In genomic region chr6:155374681-155375080, GRCh38 we compare ENCODE assay signal across 28 cellular contexts.
"Had no signal": no experiment of that assay in that cellular context is flagged by ENCODE, and none has a peak within 500 bp of the region (broad histone marks: within the 10 kb centered on the region; RNA-seq: fewer than 3 reads in every experiment).

No MANE protein-coding gene starts in this region.

- H3K27ac ChIP-seq: hepatocyte, lower lobe of right lung, pancreas, prostate gland, skin epidermis, stomach, testis, thyroid gland, transverse colon, upper lobe of left lung, vagina had no signal

- H2AFZ ChIP-seq: hepatocyte had no signal

- H3K36me3 Mint-ChIP-seq: naive B cell; natural killer cell; stimulated activated naive B cell treated with anti-CD40 and anti-IgM and Interleukin-4, amounts not matched to agents 10 μg/mL and 1 μg/mL and 100 μg/mL, for 72 hours had no signal

- H3K4me3 Mint-ChIP-seq: naive B cell; natural killer cell; nephron progenitor cell; stimulated activated naive B cell treated with anti-CD40 and anti-IgM and Interleukin-4, amounts not matched to agents 10 μg/mL and 1 μg/mL and 100 μg/mL, for 72 hours had no signal

- H3K4me2 ChIP-seq: hepatocyte had no signal

- H3K4me1 Mint-ChIP-seq: natural killer cell, nephron progenitor cell had no signal

- H3K27me3 ChIP-seq: hepatocyte, pancreas, stomach, testis, thyroid gland, transverse colon, upper lobe of left lung, vagina had no signal

- H3K9me3 Mint-ChIP-seq: naive B cell; natural killer cell; nephron progenitor cell; stimulated activated naive B cell treated with anti-CD40 and anti-IgM and Interleukin-4, amounts not matched to agents 10 μg/mL and 1 μg/mL and 100 μg/mL, for 72 hours had no signal

- DNase-seq: islet precursor cell; kidney glomerular epithelial cell; left cardiac atrium; lower lobe of right lung; mammary epithelial cell; mesenchymal stem cell; naive B cell; natural killer cell; nephron progenitor cell; pancreas; posterior cingulate gyrus; retina; right cardiac atrium; stimulated activated CD4-positive, alpha-beta T cell treated with anti-CD3 and anti-CD28 coated beads, Interleukin-12 subunit alpha, Interleukin-12 subunit beta, amount 100 ng/mL, for 4 hours; stimulated activated CD4-positive, alpha-beta T cell treated with anti-CD3 and anti-CD28 coated beads, Interleukin-15, amount 100 ng/mL, for 24 hours; stimulated activated CD4-positive, alpha-beta T cell treated with anti-CD3 and anti-CD28 coated beads, Interleukin-2, amount 100 ng/mL, for 24 hours; stimulated activated CD4-positive, alpha-beta T cell treated with anti-CD3 and anti-CD28 coated beads, Interleukin-4, amount 100 ng/mL, for 1 hour; stimulated activated naive B cell treated with anti-CD40 and anti-IgM and Interleukin-4, amounts not matched to agents 10 μg/mL and 1 μg/mL and 100 μg/mL, for 72 hours; stimulated activated naive CD8-positive, alpha-beta T cell treated with anti-CD3 and anti-CD28 coated beads, Interleukin-15, Interleukin-2, amounts not matched to agents 100 U/mL and 50 U/mL, for 24 hours; stomach; testis; thyroid gland; transverse colon; upper lobe of left lung had no signal

- FAIRE-seq: pancreas had no signal

- H3K36me3 ChIP-seq: lower lobe of right lung, pancreas, prostate gland, stomach, thyroid gland, transverse colon, upper lobe of left lung, vagina had no signal

- H3K4me1 ChIP-seq: lower lobe of right lung, pancreas, prostate gland, stomach, testis, thyroid gland, transverse colon, upper lobe of left lung, vagina had no signal

- H3K9me3 ChIP-seq: lower lobe of right lung, pancreas, prostate gland, stomach, testis, thyroid gland, transverse colon, upper lobe of left lung, vagina had no signal

- H3K27ac Mint-ChIP-seq: naive B cell; natural killer cell; nephron progenitor cell; stimulated activated naive B cell treated with anti-CD40 and anti-IgM and Interleukin-4, amounts not matched to agents 10 μg/mL and 1 μg/mL and 100 μg/mL, for 72 hours had no signal

- H3K79me2 ChIP-seq: hepatocyte had no signal

- H3K4me3 ChIP-seq: hepatocyte, lower lobe of right lung, pancreas, prostate gland, skin epidermis, stomach, testis, thyroid gland, transverse colon, upper lobe of left lung, vagina had no signal
